8 cellular contexts compared by ENCODE assay signal in the genomic region with DNA sequence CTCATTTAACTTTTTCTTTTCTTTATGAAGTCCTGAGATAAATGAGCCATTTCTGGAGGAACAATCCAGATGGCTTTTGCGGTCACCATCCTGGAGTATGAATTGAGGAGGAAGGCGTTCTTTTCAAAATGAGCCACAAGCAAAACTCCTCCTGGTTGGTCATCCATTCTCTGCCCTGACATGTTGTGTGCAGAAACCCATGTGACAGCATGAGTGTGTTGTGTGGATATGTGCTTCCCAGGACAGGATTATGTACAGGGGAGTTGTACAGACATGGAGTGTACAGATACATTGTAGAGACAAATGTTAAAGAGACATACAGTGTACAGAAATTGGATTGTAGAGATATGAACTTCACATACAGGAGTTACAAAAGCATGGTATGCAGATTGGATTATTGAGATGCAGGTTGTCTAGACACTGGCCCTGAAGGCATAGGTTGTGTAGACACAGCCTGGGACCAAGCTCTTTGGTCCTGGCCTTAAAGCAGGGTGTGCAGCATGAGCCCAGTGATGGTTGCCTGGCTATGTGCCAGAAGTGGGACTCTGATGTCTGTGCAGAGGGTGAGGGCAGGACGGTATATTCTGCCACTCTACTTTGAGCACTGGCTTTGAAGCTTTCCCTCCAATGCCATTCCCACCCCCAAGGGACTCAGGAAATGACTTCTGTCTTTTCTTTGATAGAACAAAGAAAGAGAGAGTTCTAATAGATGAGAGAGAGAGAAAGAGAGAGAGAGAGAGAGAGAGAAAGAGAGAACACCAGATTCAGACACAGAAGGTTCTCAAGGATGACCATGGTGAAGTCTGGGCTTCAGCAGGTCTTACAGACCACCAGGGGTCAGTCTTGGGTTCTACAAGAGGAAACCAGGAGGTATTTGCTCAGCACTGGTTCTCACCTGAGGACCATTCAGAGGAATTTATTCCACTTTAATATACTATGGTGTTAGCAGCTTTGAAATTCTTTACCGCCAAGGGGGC.
DNase-seq lines count a peak whose midpoint lies in the region; ATAC-seq, FAIRE-seq and TF ChIP-seq lines count a peak whose summit lies in the region.

No MANE protein-coding gene starts in this region.

- H3F3A ChIP-seq in GM23338 (replicated peaks; ENCODE audit: low read depth) = no peaks in the 10 kb centered on the region

- H3K9me3 ChIP-seq in gastroesophageal sphincter = no peaks in the 10 kb centered on the region
- no peaks in the 10 kb centered on the region for H3K9me3 ChIP-seq in pancreas

- intact Hi-C loops in pancreas (cut with DNase I) = loop anchor here in 1 of 3 donors (5.0 kb wide), 1 partner anchor 751 kb away; no protein-coding TSS in a partner anchor

- H3K27ac ChIP-seq in GM23338 (ENCODE audit: low read depth) (no peak overlapping the region), gastroesophageal sphincter (peak overlapping the region in 3 of 4 donors; percentile 81 to 85 (median 82)), pancreas (no peak overlapping the region)

- no peaks in the 10 kb centered on the region for H3K27me3 ChIP-seq in GM23338 (ENCODE audit: insufficient read depth)
- H3K27me3 ChIP-seq in gastroesophageal sphincter = no peaks in the 10 kb centered on the region
- H3K27me3 ChIP-seq in pancreas = no peaks in the 10 kb centered on the region

- no peaks in the 10 kb centered on the region for H3K79me2 ChIP-seq in GM23338 (replicated peaks; ENCODE audit: insufficient read depth)

- H3K27me3 Mint-ChIP-seq in GM23338 (ENCODE audit: insufficient read depth, low read depth, poor library complexity) = no peaks in the 10 kb centered on the region
- peaks cover 3% of the 10 kb centered on the region for H3K27me3 Mint-ChIP-seq in activated CD8-positive, alpha-beta T cell treated with anti-CD3 and anti-CD28 coated beads, Interleukin-2, amount 10 ng/mL, durations not matched to agents 7 days and 5 days (ENCODE audit: low read depth)

- CTCF ChIA-PET in activated CD8-positive, alpha-beta T cell treated with anti-CD3 and anti-CD28 coated beads, Interleukin-2, amount 10 ng/mL, durations not matched to agents 7 days and 5 days (lab: Charles Lee) = interaction anchor here (0.7 to 6.6 kb wide), 20 partner anchors 8 to 751 kb away, joined by 3 to 75 read pairs (median 4); no protein-coding TSS in a partner anchor

- no peaks in the 10 kb centered on the region for H3K36me3 Mint-ChIP-seq in GM23338 (ENCODE audit: low read depth)
- H3K36me3 Mint-ChIP-seq in activated CD8-positive, alpha-beta T cell treated with anti-CD3 and anti-CD28 coated beads, Interleukin-2, amount 10 ng/mL, durations not matched to agents 7 days and 5 days (ENCODE audit: low read depth) = no peaks in the 10 kb centered on the region

- no peak for TF ChIP-seq EP300 in gastroesophageal sphincter (IDR thresholded peaks at IDR 0.05)

- TF ChIP-seq CTCF in GM23338 (conservative IDR thresholded peaks at IDR 0.05; ENCODE audit: low read depth in 2 of 2) (peak; percentile 85 to 92), gastroesophageal sphincter (IDR thresholded peaks at IDR 0.05) (peak; percentile 66 to 78 (median 72)), pancreas (IDR thresholded peaks at IDR 0.05) (peak; percentile 47 to 79 (median 66))

- H3K4me3 Mint-ChIP-seq in GM23338 = no peak overlapping the region
- no peak overlapping the region for H3K4me3 Mint-ChIP-seq in activated CD8-positive, alpha-beta T cell treated with anti-CD3 and anti-CD28 coated beads, Interleukin-2, amount 10 ng/mL, durations not matched to agents 7 days and 5 days

- H3K9me3 Mint-ChIP-seq in GM23338 = no peaks in the 10 kb centered on the region; the same call in 2 of the 3 replicates
- no peaks in the 10 kb centered on the region for H3K9me3 Mint-ChIP-seq in activated CD8-positive, alpha-beta T cell treated with anti-CD3 and anti-CD28 coated beads, Interleukin-2, amount 10 ng/mL, durations not matched to agents 7 days and 5 days (ENCODE audit: insufficient read depth)

- peaks cover 4% of the 10 kb centered on the region; the same call in 1 of the 3 replicates for H3K4me1 Mint-ChIP-seq in GM23338
- H3K4me1 Mint-ChIP-seq in activated CD8-positive, alpha-beta T cell treated with anti-CD3 and anti-CD28 coated beads, Interleukin-2, amount 10 ng/mL, durations not matched to agents 7 days and 5 days (ENCODE audit: low read depth) = peaks cover 2% of the 10 kb centered on the region

- H3K9me2 ChIP-seq in GM23338 (ENCODE audit: insufficient read depth) = no peaks in the 10 kb centered on the region

- no peak overlapping the region for H3K27ac Mint-ChIP-seq in GM23338
- no peak overlapping the region for H3K27ac Mint-ChIP-seq in activated CD8-positive, alpha-beta T cell treated with anti-CD3 and anti-CD28 coated beads, Interleukin-2, amount 10 ng/mL, durations not matched to agents 7 days and 5 days

- no peak overlapping the region for H3K4me2 ChIP-seq in GM23338

- DNase-seq in DMS153 (lab: John Stamatoyannopoulos, UW) (peak; percentile 76), GM23338 (ENCODE audit: low spot score) (peak; percentile 94), NCI-H2107 treated with DMSO at 0.1 percent for 48 hours (lab: John Stamatoyannopoulos, UW; ENCODE audit: unreplicated experiment) (peak; percentile 71), pancreas (peak in 4 of 6 donors; percentile 28 to 48 (median 32))
- DNase-seq in activated CD8-positive, alpha-beta T cell treated with anti-CD3 and anti-CD28 coated beads, Interleukin-2, amount 10 ng/mL, durations not matched to agents 7 days and 5 days = peak; percentile 58

- ATAC-seq in GM23338 (peak; percentile 98), gastroesophageal sphincter (peak; percentile 52), pancreas (peak; percentile 77 to 95 (median 92)), HG03039 (IDR thresholded peaks at IDR 0.05; ENCODE audit: unreplicated experiment) (no peak), HG02938 (IDR thresholded peaks at IDR 0.05; ENCODE audit: unreplicated experiment) (no peak)
- ATAC-seq in activated CD8-positive, alpha-beta T cell treated with anti-CD3 and anti-CD28 coated beads, Interleukin-2, amount 10 ng/mL, durations not matched to agents 7 days and 5 days = peak; percentile 84

- FAIRE-seq in pancreas (lab: Jason Lieb, UNC) = no peak

- H3K4me3 ChIP-seq in GM23338 (no peak overlapping the region), gastroesophageal sphincter (no peak overlapping the region), pancreas (no peak overlapping the region)

- H2AFZ ChIP-seq in GM23338 = no peak overlapping the region

- 87 to 90% methylated on average over 2 to 3 of the region's 4 CpGs for WGBS in gastroesophageal sphincter (ENCODE audit: low coverage in 1 of 2), 2 donors
- WGBS in pancreas, 2 donors = 62 to 67% methylated on average over 4 of the region's 4 CpGs

- no peaks in the 10 kb centered on the region for H4K20me1 ChIP-seq in GM23338 (replicated peaks; ENCODE audit: insufficient read depth)

- H3K36me3 ChIP-seq in GM23338 (ENCODE audit: insufficient read depth) (no peaks in the 10 kb centered on the region), gastroesophageal sphincter (no peaks in the 10 kb centered on the region), pancreas (no peaks in the 10 kb centered on the region)

- TF ChIP-seq POLR2A in gastroesophageal sphincter (IDR thresholded peaks at IDR 0.05) = no peak

- POLR2A ChIA-PET in activated CD8-positive, alpha-beta T cell treated with anti-CD3 and anti-CD28 coated beads, Interleukin-2, amount 10 ng/mL, durations not matched to agents 7 days and 5 days (lab: Charles Lee) = no interaction called here

- H3K4me1 ChIP-seq in GM23338 (ENCODE audit: insufficient read depth) (no peaks in the 10 kb centered on the region), gastroesophageal sphincter (peaks cover 20 to 37% (median 23%) of the 10 kb centered on the region in 3 donors), pancreas (no peaks in the 10 kb centered on the region)

TF ChIP-seq in GM23338, 12 proteins besides CTCF, POLR2A, EP300 and RAD21 (continues in another document):
- no peak for TF ChIP-seq NANOG (IDR thresholded peaks at IDR 0.05; ENCODE audit: borderline replicate concordance)

Comparison
In these comparisons a context has a peak if more than half of its experiments do, and no peak if none do; other contexts are left out.
1. DNase-seq: peak in every context shown above with its lines; median percentile 94 in GM23338; 76 in DMS153; 71 in NCI-H2107 treated with DMSO at 0.1 percent for 48 hours; 58 in activated CD8-positive, alpha-beta T cell treated with anti-CD3 and anti-CD28 coated beads, Interleukin-2, amount 10 ng/mL, durations not matched to agents 7 days and 5 days; 32 in pancreas.
2. ATAC-seq: peak in GM23338 (single experiment), activated CD8-positive, alpha-beta T cell treated with anti-CD3 and anti-CD28 coated beads, Interleukin-2, amount 10 ng/mL, durations not matched to agents 7 days and 5 days (single experiment), gastroesophageal sphincter (single experiment) and pancreas (4 of 4); none in HG03039 (single experiment) and HG02938 (single experiment).
3. H3K27ac ChIP-seq: peak in gastroesophageal sphincter (3 of 4); none in GM23338 (single experiment) and pancreas (0 of 4).
4. Peak in every context shown above with its lines, with median percentiles within 50 percentile points of each other: CTCF ChIP-seq.